ENCODE assay signal across 15 cellular contexts in the genomic region with DNA sequence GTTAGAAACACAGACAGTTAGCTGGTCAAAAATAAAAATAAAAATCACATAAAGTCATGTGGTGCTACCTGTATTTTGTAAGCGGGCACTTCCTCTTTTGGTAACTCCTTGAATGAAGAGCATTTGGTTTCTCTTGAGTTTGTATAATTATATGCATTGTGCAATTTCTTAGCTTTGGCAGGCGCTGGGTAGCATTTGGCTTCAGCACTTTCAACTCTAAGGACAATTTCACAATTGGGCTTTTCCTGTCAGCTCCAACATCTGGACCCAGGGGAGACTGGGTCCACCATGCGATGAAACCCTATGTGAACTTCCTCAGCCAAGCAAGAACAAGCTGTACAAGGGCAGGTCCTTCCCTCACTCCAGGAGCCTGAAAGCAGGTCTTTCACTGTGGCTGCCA.
DNase-seq lines count a peak whose midpoint lies in the region; ATAC-seq and TF ChIP-seq lines count a peak whose summit lies in the region.
"Had no signal": no experiment of that assay in that cellular context is flagged by ENCODE, and none has a peak within 500 bp of the region (broad histone marks: within the 10 kb centered on the region; RNA-seq: fewer than 3 reads in every experiment).

No MANE protein-coding gene starts in this region.

- H3K27me3 ChIP-seq in right lobe of liver = no peaks in the 10 kb centered on the region
- no peaks in the 10 kb centered on the region for H3K27me3 ChIP-seq in thyroid gland
- no peaks in the 10 kb centered on the region for H3K27me3 ChIP-seq in brain microvascular endothelial cell (replicated peaks)
- H3K27me3 ChIP-seq: Peyer's patch had no signal

- peak; percentile 87 to 96 (median 88) for ATAC-seq in right lobe of liver
- ATAC-seq: activated CD8-positive, alpha-beta T cell treated with anti-CD3 and anti-CD28 coated beads for 36 hours; foreskin keratinocyte had no signal

- peaks cover 0 to 21% (median 4%) of the 10 kb centered on the region in 4 donors for H3K4me1 ChIP-seq in right lobe of liver
- H3K4me1 ChIP-seq in thyroid gland = peaks cover 18 to 26% of the 10 kb centered on the region in 2 donors
- H3K4me1 ChIP-seq: foreskin keratinocyte had no signal

- TF ChIP-seq CTCF in cardiac fibroblast (IDR thresholded peaks at IDR 0.05; ENCODE audit: low read depth, low read length) = no peak
- TF ChIP-seq CTCF in right lobe of liver (IDR thresholded peaks at IDR 0.05) = no peak
- no peak for TF ChIP-seq CTCF in thyroid gland (IDR thresholded peaks at IDR 0.05)
- no peak for TF ChIP-seq CTCF in brain microvascular endothelial cell (IDR thresholded peaks at IDR 0.05; ENCODE audit: low read depth, low read length, missing control alignments)

- H3K36me3 ChIP-seq in right lobe of liver = no peaks in the 10 kb centered on the region
- H3K36me3 ChIP-seq in thyroid gland = no peaks in the 10 kb centered on the region
- no peaks in the 10 kb centered on the region for H3K36me3 ChIP-seq in brain microvascular endothelial cell (replicated peaks)
- H3K36me3 ChIP-seq: Peyer's patch had no signal

- H3K4me3 ChIP-seq in cardiac fibroblast (replicated peaks in 1 of 2; ENCODE audit: low read depth in 2 of 2, low read length in 2 of 2) (no peak overlapping the region), right lobe of liver (no peak overlapping the region), thyroid gland (replicated peaks in 1 of 3) (no peak overlapping the region), brain microvascular endothelial cell (ENCODE audit: low read depth, low read length) (no peak overlapping the region)
- H3K4me3 ChIP-seq: Peyer's patch had no signal

- TF ChIP-seq POLR2A in right lobe of liver (IDR thresholded peaks at IDR 0.05) (no peak), thyroid gland (IDR thresholded peaks at IDR 0.05) (no peak)

- H3K9me3 ChIP-seq in right lobe of liver = no peaks in the 10 kb centered on the region
- no peaks in the 10 kb centered on the region for H3K9me3 ChIP-seq in thyroid gland
- H3K9me3 ChIP-seq: Peyer's patch had no signal

- in situ Hi-C loops in KBM-7 (cut with MboI; ENCODE audit: low pct_unique_long_range_greater_than_20kb, low sequenced_read_pairs) (no loop called here), brain microvascular endothelial cell (cut with HindIII; ENCODE audit: low pct_ligation_motif_present, low sequenced_read_pairs) (no loop called here)

- DNase-seq in KBM-7 (peak; percentile 49), cardiac fibroblast (ENCODE audit: low read depth in 2 of 2) (peak; percentile 10 to 61), right lobe of liver (peak in 1 of 3 donors; percentile 63), thyroid gland (peak; percentile 10 to 24), COLO829 (ENCODE audit: low spot score) (no peak), brain microvascular endothelial cell (no peak)
- DNase-seq in activated CD4-positive, CD25-positive, alpha-beta regulatory T cell treated with anti-CD3 and anti-CD28 coated beads, Interleukin-2, amount 50 U/mL, for 72 hours = no peak
- DNase-seq in activated naive CD4-positive, alpha-beta T cell treated with Interleukin-2 at 50 U/mL for 16 hours = no peak
- DNase-seq: activated CD8-positive, alpha-beta T cell treated with anti-CD3 and anti-CD28 coated beads for 36 hours; activated naive CD4-positive, alpha-beta T cell treated with anti-CD3 and anti-CD28 coated beads, Interleukin-2, amount 50 U/mL, for 16 hours; CD4-positive, alpha-beta T cell; foreskin keratinocyte; kidney glomerular epithelial cell; T-helper 2 cell had no signal

- intact Hi-C loops in right lobe of liver (cut with DNase I) (no loop called here), thyroid gland (cut with DNase I) (no loop called here)

- no peak overlapping the region for H3K27ac ChIP-seq in right lobe of liver
- H3K27ac ChIP-seq in thyroid gland = peak overlapping the region in 2 of 3 donors; percentile 62 to 85
- no peak overlapping the region for H3K27ac ChIP-seq in brain microvascular endothelial cell
- H3K27ac ChIP-seq: foreskin keratinocyte had no signal

- WGBS in right lobe of liver (ENCODE audit: insufficient coverage, low coverage, low lambda C conversion rate, missing lambda C conversion rate) = 13% methylated on average over 3 of the region's 3 CpGs
- WGBS in thyroid gland, 2 donors = 52 to 64% methylated on average over 3 of the region's 3 CpGs

Comparison
In these comparisons a context has a peak if more than half of its experiments do, and no peak if none do; other contexts are left out.
1. DNase-seq: peak in KBM-7 (single experiment), cardiac fibroblast (2 of 2) and thyroid gland (2 of 2); none in COLO829 (single experiment), brain microvascular endothelial cell (single experiment), activated CD4-positive, CD25-positive, alpha-beta regulatory T cell treated with anti-CD3 and anti-CD28 coated beads, Interleukin-2, amount 50 U/mL, for 72 hours (single experiment) and activated naive CD4-positive, alpha-beta T cell treated with Interleukin-2 at 50 U/mL for 16 hours (single experiment).
2. H3K27ac ChIP-seq: peak in thyroid gland (2 of 3); none in right lobe of liver (0 of 3) and brain microvascular endothelial cell (single experiment).